ENCODE assay signal across 8 cellular contexts in the genomic region with DNA sequence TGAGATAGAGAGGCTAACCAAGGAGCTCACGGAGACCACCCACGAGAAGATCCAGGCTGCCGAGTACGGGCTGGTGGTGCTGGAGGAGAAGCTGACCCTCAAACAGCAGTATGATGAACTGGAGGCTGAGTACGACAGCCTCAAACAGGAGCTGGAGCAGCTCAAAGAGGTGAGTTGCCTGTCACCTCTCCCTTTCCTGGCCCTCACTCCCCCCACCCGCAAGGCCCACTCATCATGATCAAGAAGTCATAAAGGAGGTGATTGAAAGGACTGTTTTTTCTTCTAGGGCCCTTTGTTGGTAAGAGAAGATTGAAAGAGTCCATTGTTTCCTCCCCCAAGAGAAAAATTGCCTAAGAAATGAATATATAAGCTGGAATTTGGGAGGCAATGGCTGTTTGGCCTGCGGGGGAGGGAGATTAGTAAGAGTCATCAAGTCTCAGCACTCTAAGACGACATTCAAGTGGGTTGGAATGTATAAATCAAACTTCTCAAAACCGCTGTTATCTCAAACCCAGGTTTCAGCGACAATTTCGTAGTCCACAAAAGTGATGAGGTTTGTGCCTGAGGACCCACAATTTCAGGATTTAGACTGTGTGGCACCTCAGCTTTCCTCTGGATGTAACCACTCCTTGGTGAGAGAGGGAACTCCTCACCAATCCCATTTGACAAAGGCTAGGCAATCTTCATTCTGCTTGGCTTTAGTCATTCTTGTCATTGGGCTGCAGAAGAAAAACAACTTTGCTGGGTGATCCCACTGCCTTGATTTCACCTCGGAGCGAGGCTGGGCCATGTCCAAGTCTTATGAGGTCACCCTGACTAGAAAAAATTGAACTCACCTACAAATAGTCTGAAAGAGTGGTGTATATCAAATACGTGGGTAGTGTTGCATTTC. TPM values are rescaled to one million over a fixed set of nuclear protein-coding genes. Genes with fewer than 3 reads are reported as not detected.
DNase-seq lines count a peak whose midpoint lies in the region; ATAC-seq and TF ChIP-seq lines count a peak whose summit lies in the region.

No MANE protein-coding gene starts in this region.

- H3K9me3 Mint-ChIP-seq in osteocyte (ENCODE audit: unreplicated experiment), result no peaks in the 10 kb centered on the region

- no peak for TF ChIP-seq CTCF in foreskin keratinocyte (conservative IDR thresholded peaks at IDR 0.05)
- TF ChIP-seq CTCF in osteocyte (IDR thresholded peaks at IDR 0.05), result no peak

- H3K27ac ChIP-seq in foreskin keratinocyte, result peak overlapping the region; percentile 26

- H3K27ac Mint-ChIP-seq in osteocyte (ENCODE audit: unreplicated experiment), result peak overlapping the region; percentile 94

- DNase-seq in DMS53 treated with DMSO at 0.1 percent for 48 hours (lab: John Stamatoyannopoulos, UW; ENCODE audit: unreplicated experiment), result peak; percentile 18
- DNase-seq in HCEC 1CT, result peak; percentile 73
- DNase-seq in NCI-H82 treated with DMSO at 0.1 percent for 48 hours (lab: John Stamatoyannopoulos, UW; ENCODE audit: unreplicated experiment), result peak; percentile 26
- peak; percentile 0 for DNase-seq in activated effector memory CD4-positive, alpha-beta T cell treated with Interleukin-2 at 50 U/mL for 16 hours
- peak; percentile 75 to 82 for DNase-seq in foreskin keratinocyte
- DNase-seq in osteocyte (ENCODE audit: extremely low spot score, unreplicated experiment), result no peak
- DNase-seq in cortex of kidney (lab: John Stamatoyannopoulos, UW), result no peak
- DNase-seq in effector CD4-positive, alpha-beta T cell, result no peak

- H3K4me1 Mint-ChIP-seq in osteocyte (ENCODE audit: unreplicated experiment), result peaks cover 39% of the 10 kb centered on the region

- peak overlapping the region; percentile 97 for H3K4me3 Mint-ChIP-seq in osteocyte (ENCODE audit: unreplicated experiment)

- no peaks in the 10 kb centered on the region for H3K27me3 Mint-ChIP-seq in osteocyte (ENCODE audit: unreplicated experiment)

- peak; percentile 30 for ATAC-seq in foreskin keratinocyte

- peaks cover 14% of the 10 kb centered on the region for H3K4me1 ChIP-seq in foreskin keratinocyte

- H3K27me3 ChIP-seq in foreskin keratinocyte, result no peaks in the 10 kb centered on the region

- peaks cover 5% of the 10 kb centered on the region for H3K36me3 Mint-ChIP-seq in osteocyte (ENCODE audit: unreplicated experiment)

RNA-seq across cellular contexts. Expression of gene BICD1, which starts 1.0 kb away (rescaled TPM):
- total RNA-seq in foreskin keratinocyte (11.4 and 13.3 TPM in 2 replicates), osteocyte (42.7 and 47.6 TPM in 2 replicates)
- 5.2 and 5.8 TPM in 2 replicates for polyA plus RNA-seq in foreskin keratinocyte

Comparison
In these comparisons a context has a peak if more than half of its experiments do, and no peak if none do; other contexts are left out.
1. DNase-seq: peak in DMS53 treated with DMSO at 0.1 percent for 48 hours (single experiment), HCEC 1CT (single experiment), NCI-H82 treated with DMSO at 0.1 percent for 48 hours (single experiment), activated effector memory CD4-positive, alpha-beta T cell treated with Interleukin-2 at 50 U/mL for 16 hours (single experiment) and foreskin keratinocyte (2 of 2); none in osteocyte (single experiment), cortex of kidney (single experiment) and effector CD4-positive, alpha-beta T cell (single experiment).